11 cellular contexts compared by ENCODE assay signal in genomic region chr16:73046484-73047214, GRCh38. TPM values are rescaled to one million over a fixed set of nuclear protein-coding genes. Genes with fewer than 3 reads are reported as not detected.
DNase-seq lines count a peak whose midpoint lies in the region; ATAC-seq and TF ChIP-seq lines count a peak whose summit lies in the region.
"Had no signal": no experiment of that assay in that cellular context is flagged by ENCODE, and none has a peak within 500 bp of the region (broad histone marks: within the 10 kb centered on the region; RNA-seq: fewer than 3 reads in every experiment).

No MANE protein-coding gene starts in this region.

- H3K27me3 Mint-ChIP-seq in T-helper 2 cell treated with Interferon-gamma antibody and Interleukin-4, amounts not matched to agents 5 μg/mL and 100 μg/mL, for 36 hours (ENCODE audit: low read depth): peaks cover 46% of the 10 kb centered on the region

- no peaks in the 10 kb centered on the region for H3K36me3 Mint-ChIP-seq in T-helper 2 cell treated with Interferon-gamma antibody and Interleukin-4, amounts not matched to agents 5 μg/mL and 100 μg/mL, for 36 hours (ENCODE audit: low read depth)

- peaks cover 11 to 73% of the 10 kb centered on the region in 2 donors for H3K4me1 ChIP-seq in ascending aorta
- H3K4me1 ChIP-seq in lower lobe of right lung: peaks cover 77% of the 10 kb centered on the region
- H3K4me1 ChIP-seq in thyroid gland: peaks cover 71 to 86% of the 10 kb centered on the region in 2 donors

- no peak for TF ChIP-seq POLR2A in thyroid gland (IDR thresholded peaks at IDR 0.05)

- intact Hi-C loops in ascending aorta (cut with DNase I): loop anchor here (2.0 to 10.0 kb wide), 3 partner anchors 56 to 542 kb away; no protein-coding TSS in a partner anchor
- intact Hi-C loops in lower lobe of right lung (cut with DNase I): no loop called here
- intact Hi-C loops in thyroid gland (cut with DNase I): no loop called here

- no peaks in the 10 kb centered on the region for H3K27me3 ChIP-seq in ascending aorta
- no peaks in the 10 kb centered on the region for H3K27me3 ChIP-seq in lower lobe of right lung (ENCODE audit: low read depth)
- no peaks in the 10 kb centered on the region for H3K27me3 ChIP-seq in thyroid gland
- H3K27me3 ChIP-seq: BE2C had no signal

- H3K27ac Mint-ChIP-seq in T-helper 2 cell treated with Interferon-gamma antibody and Interleukin-4, amounts not matched to agents 5 μg/mL and 100 μg/mL, for 36 hours: no peak overlapping the region

- no peaks in the 10 kb centered on the region for H3K36me3 ChIP-seq in ascending aorta
- no peaks in the 10 kb centered on the region for H3K36me3 ChIP-seq in lower lobe of right lung
- H3K36me3 ChIP-seq in thyroid gland: no peaks in the 10 kb centered on the region
- H3K36me3 ChIP-seq: BE2C had no signal

- H3K4me3 ChIP-seq in ascending aorta (peak overlapping the region; percentile 88 to 89), lower lobe of right lung (peak overlapping the region; percentile 79), thyroid gland (replicated peaks in 1 of 3) (peak overlapping the region in 2 of 3 donors; percentile 23 to 88)

- H3K27ac ChIP-seq in ascending aorta (peak overlapping the region; percentile 98 to 99), lower lobe of right lung (peak overlapping the region; percentile 95), thyroid gland (peak overlapping the region; percentile 98 to 99 (median 99))

- WGBS in thyroid gland, 2 donors: 30 to 43% methylated on average over 8 of the region's 8 CpGs

- H3K9me3 ChIP-seq in ascending aorta (no peaks in the 10 kb centered on the region), lower lobe of right lung (no peaks in the 10 kb centered on the region), thyroid gland (no peaks in the 10 kb centered on the region)
- H3K9me3 ChIP-seq: BE2C had no signal

- H3K4me3 Mint-ChIP-seq in T-helper 2 cell treated with Interferon-gamma antibody and Interleukin-4, amounts not matched to agents 5 μg/mL and 100 μg/mL, for 36 hours: peak overlapping the region; percentile 66

- H3K4me1 Mint-ChIP-seq in T-helper 2 cell treated with Interferon-gamma antibody and Interleukin-4, amounts not matched to agents 5 μg/mL and 100 μg/mL, for 36 hours (ENCODE audit: low read depth): no peaks in the 10 kb centered on the region

- ATAC-seq in lower lobe of right lung (no peak), esophagus mucosa (no peak)

- TF ChIP-seq CTCF in ascending aorta (IDR thresholded peaks at IDR 0.05) (no peak), lower lobe of right lung (IDR thresholded peaks at IDR 0.05) (no peak), thyroid gland (IDR thresholded peaks at IDR 0.05) (no peak)

- no peak for DNase-seq in T-helper 2 cell treated with Interferon-gamma antibody and Interleukin-4, amounts not matched to agents 5 μg/mL and 100 μg/mL, for 36 hours (ENCODE audit: low spot score)
- no peak for DNase-seq in T-helper 2 cell
- no peak for DNase-seq in ascending aorta (ENCODE audit: low spot score in 2 of 2)
- DNase-seq in lower lobe of right lung: no peak
- DNase-seq in thyroid gland: peak; percentile 30
- no peak for DNase-seq in activated CD8-positive, alpha-beta memory T cell treated with anti-CD3 and anti-CD28 coated beads, Interleukin-2, amount 50 U/mL, for 48 hours
- DNase-seq in activated gamma-delta T cell treated with Interleukin-2 at 50 U/mL for 16 hours: no peak
- DNase-seq: activated CD4-positive, CD25-positive, alpha-beta regulatory T cell treated with anti-CD3 and anti-CD28 coated beads, Interleukin-2, amount 50 U/mL, for 72 hours; BE2C; NCI-H2029 treated with DMSO at 0.1 percent for 48 hours had no signal

- H3K9me3 Mint-ChIP-seq in T-helper 2 cell treated with Interferon-gamma antibody and Interleukin-4, amounts not matched to agents 5 μg/mL and 100 μg/mL, for 36 hours: no peaks in the 10 kb centered on the region

RNA-seq across cellular contexts. Expression of gene ZFHX3, which starts 1.3 kb away (rescaled TPM):
- 34.8 TPM for total RNA-seq in ascending aorta
- total RNA-seq in lower lobe of right lung: 29.3 TPM
- 10 to 100 TPM; 27.4 to 92.9 (median 45.5) TPM for total RNA-seq in thyroid gland
- total RNA-seq in esophagus mucosa: 3.9 TPM

Comparison
In these comparisons a context has a peak if more than half of its experiments do, and no peak if none do; other contexts are left out.
1. DNase-seq: peak in thyroid gland (2 of 2); none in T-helper 2 cell treated with Interferon-gamma antibody and Interleukin-4, amounts not matched to agents 5 μg/mL and 100 μg/mL, for 36 hours (single experiment), T-helper 2 cell (0 of 5), ascending aorta (0 of 2), lower lobe of right lung (single experiment), activated CD8-positive, alpha-beta memory T cell treated with anti-CD3 and anti-CD28 coated beads, Interleukin-2, amount 50 U/mL, for 48 hours (single experiment) and activated gamma-delta T cell treated with Interleukin-2 at 50 U/mL for 16 hours (single experiment).
2. Peak in every context shown above with its lines, with median percentiles within 50 percentile points of each other: H3K27ac ChIP-seq and H3K4me3 ChIP-seq.